In the genomic region with DNA sequence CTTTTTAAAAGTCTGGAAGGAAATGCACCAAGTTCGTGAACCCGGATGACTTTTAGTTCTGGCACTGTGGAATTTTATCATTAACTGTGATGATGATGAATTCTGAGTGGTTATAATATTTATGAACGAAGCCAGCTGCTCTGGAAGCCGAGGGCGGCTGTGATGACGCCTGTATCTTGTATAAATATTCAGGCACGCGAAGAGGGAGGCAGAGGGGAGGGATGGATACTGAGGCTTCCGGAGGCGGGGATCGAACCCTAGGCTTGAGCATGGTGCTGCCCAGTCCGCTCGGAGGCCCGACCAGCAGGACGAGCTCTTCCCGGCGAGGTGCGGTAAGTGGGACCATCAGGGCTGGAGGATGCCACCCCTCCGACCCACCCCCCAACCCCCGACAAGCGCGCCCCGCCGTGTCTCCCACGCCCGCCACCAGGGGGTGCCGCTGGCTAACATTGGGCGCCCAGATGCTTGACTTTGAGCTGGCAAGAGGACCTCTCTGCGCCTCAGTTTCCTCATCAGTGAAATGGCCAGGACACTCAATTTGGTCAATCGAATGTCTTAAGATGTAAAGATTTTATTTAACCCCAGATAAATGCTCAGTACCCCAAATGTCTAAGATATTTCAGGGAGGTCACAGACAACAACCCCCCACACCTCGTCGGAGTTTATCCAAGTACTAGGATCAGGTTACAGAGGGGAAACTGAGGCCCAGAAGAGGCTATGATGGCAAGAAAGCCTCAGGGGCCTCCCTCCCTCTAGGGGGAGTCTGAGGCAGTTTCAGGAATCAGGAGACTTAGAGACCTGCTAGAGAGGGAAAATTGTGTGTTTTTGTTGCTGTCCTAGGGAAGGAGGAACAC, we compare ENCODE assay signal across 1 cellular context.
TF ChIP-seq lines count a peak whose summit lies in the region.

No MANE protein-coding gene starts in this region.

TF ChIP-seq in K562, 482 proteins besides CTCF, POLR2A, EP300 and RAD21 (continues in another document):
- TF ChIP-seq ZFP36 (IDR thresholded peaks at IDR 0.05; ENCODE audit: low read depth, low read length, partially characterized antibody): no peak
- no peak for TF ChIP-seq ZKSCAN8 (CRISPR knock-in tag; IDR thresholded peaks at IDR 0.05)
- no peak for TF ChIP-seq ZNF717 (CRISPR knock-in tag; IDR thresholded peaks at IDR 0.05)
- TF ChIP-seq, protein P1, sequence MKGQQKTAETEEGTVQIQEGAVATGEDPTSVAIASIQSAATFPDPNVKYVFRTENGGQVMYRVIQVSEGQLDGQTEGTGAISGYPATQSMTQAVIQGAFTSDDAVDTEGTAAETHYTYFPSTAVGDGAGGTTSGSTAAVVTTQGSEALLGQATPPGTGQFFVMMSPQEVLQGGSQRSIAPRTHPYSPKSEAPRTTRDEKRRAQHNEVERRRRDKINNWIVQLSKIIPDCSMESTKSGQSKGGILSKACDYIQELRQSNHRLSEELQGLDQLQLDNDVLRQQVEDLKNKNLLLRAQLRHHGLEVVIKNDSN (CRISPR knock-in tag; IDR thresholded peaks at IDR 0.05): no peak
- 0 out of 2 replicates have a peak, but pooled peaks have one; percentile 76 for TF ChIP-seq ADNP (tag; IDR thresholded peaks at IDR 0.05)
- no peak for TF ChIP-seq ZNF143 (CRISPR knock-in tag; IDR thresholded peaks at IDR 0.05)
- TF ChIP-seq TCF7 (IDR thresholded peaks at IDR 0.05; ENCODE audit: borderline replicate concordance): no peak
- TF ChIP-seq DMBX1 (CRISPR knock-in tag; IDR thresholded peaks at IDR 0.05; ENCODE audit: borderline replicate concordance): no peak
- TF ChIP-seq, protein P2, sequence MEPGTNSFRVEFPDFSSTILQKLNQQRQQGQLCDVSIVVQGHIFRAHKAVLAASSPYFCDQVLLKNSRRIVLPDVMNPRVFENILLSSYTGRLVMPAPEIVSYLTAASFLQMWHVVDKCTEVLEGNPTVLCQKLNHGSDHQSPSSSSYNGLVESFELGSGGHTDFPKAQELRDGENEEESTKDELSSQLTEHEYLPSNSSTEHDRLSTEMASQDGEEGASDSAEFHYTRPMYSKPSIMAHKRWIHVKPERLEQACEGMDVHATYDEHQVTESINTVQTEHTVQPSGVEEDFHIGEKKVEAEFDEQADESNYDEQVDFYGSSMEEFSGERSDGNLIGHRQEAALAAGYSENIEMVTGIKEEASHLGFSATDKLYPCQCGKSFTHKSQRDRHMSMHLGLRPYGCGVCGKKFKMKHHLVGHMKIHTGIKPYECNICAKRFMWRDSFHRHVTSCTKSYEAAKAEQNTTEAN (CRISPR knock-in tag; IDR thresholded peaks at IDR 0.05): no peak
- no peak for TF ChIP-seq BRD9 (IDR thresholded peaks at IDR 0.05; ENCODE audit: low read depth, partially characterized antibody)
- no peak for TF ChIP-seq ESRRB (CRISPR knock-in tag; IDR thresholded peaks at IDR 0.05; ENCODE audit: borderline replicate concordance)
- TF ChIP-seq MAFK (IDR thresholded peaks at IDR 0.05; ENCODE audit: low read length): no peak
- no peak for TF ChIP-seq TAF7 (tag; IDR thresholded peaks at IDR 0.05)
- TF ChIP-seq ZNF551 (CRISPR knock-in tag; IDR thresholded peaks at IDR 0.05): no peak
- no peak for TF ChIP-seq NCOA6 (IDR thresholded peaks at IDR 0.05)
- no peak for TF ChIP-seq GABPB2 (CRISPR knock-in tag; conservative IDR thresholded peaks at IDR 0.05)
- no peak for TF ChIP-seq TEAD2 (tag; IDR thresholded peaks at IDR 0.05)
- TF ChIP-seq, protein P3, sequence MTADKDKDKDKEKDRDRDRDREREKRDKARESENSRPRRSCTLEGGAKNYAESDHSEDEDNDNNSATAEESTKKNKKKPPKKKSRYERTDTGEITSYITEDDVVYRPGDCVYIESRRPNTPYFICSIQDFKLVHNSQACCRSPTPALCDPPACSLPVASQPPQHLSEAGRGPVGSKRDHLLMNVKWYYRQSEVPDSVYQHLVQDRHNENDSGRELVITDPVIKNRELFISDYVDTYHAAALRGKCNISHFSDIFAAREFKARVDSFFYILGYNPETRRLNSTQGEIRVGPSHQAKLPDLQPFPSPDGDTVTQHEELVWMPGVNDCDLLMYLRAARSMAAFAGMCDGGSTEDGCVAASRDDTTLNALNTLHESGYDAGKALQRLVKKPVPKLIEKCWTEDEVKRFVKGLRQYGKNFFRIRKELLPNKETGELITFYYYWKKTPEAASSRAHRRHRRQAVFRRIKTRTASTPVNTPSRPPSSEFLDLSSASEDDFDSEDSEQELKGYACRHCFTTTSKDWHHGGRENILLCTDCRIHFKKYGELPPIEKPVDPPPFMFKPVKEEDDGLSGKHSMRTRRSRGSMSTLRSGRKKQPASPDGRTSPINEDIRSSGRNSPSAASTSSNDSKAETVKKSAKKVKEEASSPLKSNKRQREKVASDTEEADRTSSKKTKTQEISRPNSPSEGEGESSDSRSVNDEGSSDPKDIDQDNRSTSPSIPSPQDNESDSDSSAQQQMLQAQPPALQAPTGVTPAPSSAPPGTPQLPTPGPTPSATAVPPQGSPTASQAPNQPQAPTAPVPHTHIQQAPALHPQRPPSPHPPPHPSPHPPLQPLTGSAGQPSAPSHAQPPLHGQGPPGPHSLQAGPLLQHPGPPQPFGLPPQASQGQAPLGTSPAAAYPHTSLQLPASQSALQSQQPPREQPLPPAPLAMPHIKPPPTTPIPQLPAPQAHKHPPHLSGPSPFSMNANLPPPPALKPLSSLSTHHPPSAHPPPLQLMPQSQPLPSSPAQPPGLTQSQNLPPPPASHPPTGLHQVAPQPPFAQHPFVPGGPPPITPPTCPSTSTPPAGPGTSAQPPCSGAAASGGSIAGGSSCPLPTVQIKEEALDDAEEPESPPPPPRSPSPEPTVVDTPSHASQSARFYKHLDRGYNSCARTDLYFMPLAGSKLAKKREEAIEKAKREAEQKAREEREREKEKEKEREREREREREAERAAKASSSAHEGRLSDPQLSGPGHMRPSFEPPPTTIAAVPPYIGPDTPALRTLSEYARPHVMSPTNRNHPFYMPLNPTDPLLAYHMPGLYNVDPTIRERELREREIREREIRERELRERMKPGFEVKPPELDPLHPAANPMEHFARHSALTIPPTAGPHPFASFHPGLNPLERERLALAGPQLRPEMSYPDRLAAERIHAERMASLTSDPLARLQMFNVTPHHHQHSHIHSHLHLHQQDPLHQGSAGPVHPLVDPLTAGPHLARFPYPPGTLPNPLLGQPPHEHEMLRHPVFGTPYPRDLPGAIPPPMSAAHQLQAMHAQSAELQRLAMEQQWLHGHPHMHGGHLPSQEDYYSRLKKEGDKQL (CRISPR knock-in tag; IDR thresholded peaks at IDR 0.05; ENCODE audit: borderline replicate concordance): no peak
- TF ChIP-seq, protein P4, sequence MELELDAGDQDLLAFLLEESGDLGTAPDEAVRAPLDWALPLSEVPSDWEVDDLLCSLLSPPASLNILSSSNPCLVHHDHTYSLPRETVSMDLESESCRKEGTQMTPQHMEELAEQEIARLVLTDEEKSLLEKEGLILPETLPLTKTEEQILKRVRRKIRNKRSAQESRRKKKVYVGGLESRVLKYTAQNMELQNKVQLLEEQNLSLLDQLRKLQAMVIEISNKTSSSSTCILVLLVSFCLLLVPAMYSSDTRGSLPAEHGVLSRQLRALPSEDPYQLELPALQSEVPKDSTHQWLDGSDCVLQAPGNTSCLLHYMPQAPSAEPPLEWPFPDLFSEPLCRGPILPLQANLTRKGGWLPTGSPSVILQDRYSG (tag; conservative IDR thresholded peaks at IDR 0.05; ENCODE audit: low read depth): no peak
- no peak for TF ChIP-seq ZNF79 (CRISPR knock-in tag; IDR thresholded peaks at IDR 0.05; ENCODE audit: low read depth)
- no peak for TF ChIP-seq KLF6 (CRISPR knock-in tag; IDR thresholded peaks at IDR 0.05; ENCODE audit: borderline replicate concordance)
- no peak for TF ChIP-seq MYBL2 (IDR thresholded peaks at IDR 0.05; ENCODE audit: low read depth)
- no peak for TF ChIP-seq MYBL2 (CRISPR knock-in tag; IDR thresholded peaks at IDR 0.05; ENCODE audit: borderline replicate concordance)
- TF ChIP-seq BMI1 (IDR thresholded peaks at IDR 0.05; ENCODE audit: low read length): no peak
- TF ChIP-seq ZBTB7A (IDR thresholded peaks at IDR 0.05; ENCODE audit: borderline replicate concordance, control insufficient read depth, low read depth, low read length): peak; percentile 84; the same call in 1 of the 2 replicates
- no peak for TF ChIP-seq CCNT2 (IDR thresholded peaks at IDR 0.05; ENCODE audit: borderline replicate concordance, extremely low read depth, insufficient read length, low read depth, low read length)
- TF ChIP-seq, protein P5, sequence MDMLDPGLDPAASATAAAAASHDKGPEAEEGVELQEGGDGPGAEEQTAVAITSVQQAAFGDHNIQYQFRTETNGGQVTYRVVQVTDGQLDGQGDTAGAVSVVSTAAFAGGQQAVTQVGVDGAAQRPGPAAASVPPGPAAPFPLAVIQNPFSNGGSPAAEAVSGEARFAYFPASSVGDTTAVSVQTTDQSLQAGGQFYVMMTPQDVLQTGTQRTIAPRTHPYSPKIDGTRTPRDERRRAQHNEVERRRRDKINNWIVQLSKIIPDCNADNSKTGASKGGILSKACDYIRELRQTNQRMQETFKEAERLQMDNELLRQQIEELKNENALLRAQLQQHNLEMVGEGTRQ (CRISPR knock-in tag; IDR thresholded peaks at IDR 0.05): no peak
- TF ChIP-seq, protein P6, sequence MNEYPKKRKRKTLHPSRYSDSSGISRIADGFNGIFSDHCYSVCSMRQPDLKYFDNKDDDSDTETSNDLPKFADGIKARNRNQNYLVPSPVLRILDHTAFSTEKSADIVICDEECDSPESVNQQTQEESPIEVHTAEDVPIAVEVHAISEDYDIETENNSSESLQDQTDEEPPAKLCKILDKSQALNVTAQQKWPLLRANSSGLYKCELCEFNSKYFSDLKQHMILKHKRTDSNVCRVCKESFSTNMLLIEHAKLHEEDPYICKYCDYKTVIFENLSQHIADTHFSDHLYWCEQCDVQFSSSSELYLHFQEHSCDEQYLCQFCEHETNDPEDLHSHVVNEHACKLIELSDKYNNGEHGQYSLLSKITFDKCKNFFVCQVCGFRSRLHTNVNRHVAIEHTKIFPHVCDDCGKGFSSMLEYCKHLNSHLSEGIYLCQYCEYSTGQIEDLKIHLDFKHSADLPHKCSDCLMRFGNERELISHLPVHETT (CRISPR knock-in tag; conservative IDR thresholded peaks at IDR 0.05 in 1 of 2, IDR thresholded peaks at IDR 0.05 in 1 of 2): no peak
- no peak for TF ChIP-seq LCOR (CRISPR knock-in tag; IDR thresholded peaks at IDR 0.05)
- TF ChIP-seq KDM1A (IDR thresholded peaks at IDR 0.05): peak in 1 of 2 experiments; percentile 57; a peak in 1 of 4 replicates
- TF ChIP-seq, protein P7, sequence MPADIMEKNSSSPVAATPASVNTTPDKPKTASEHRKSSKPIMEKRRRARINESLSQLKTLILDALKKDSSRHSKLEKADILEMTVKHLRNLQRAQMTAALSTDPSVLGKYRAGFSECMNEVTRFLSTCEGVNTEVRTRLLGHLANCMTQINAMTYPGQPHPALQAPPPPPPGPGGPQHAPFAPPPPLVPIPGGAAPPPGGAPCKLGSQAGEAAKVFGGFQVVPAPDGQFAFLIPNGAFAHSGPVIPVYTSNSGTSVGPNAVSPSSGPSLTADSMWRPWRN (IDR thresholded peaks at IDR 0.05; ENCODE audit: low read depth): no peak
- 0 out of 2 replicates have a peak, but pooled peaks have one; percentile 18 for TF ChIP-seq RB1 (IDR thresholded peaks at IDR 0.05; ENCODE audit: low read depth)
- TF ChIP-seq RBM22 (IDR thresholded peaks at IDR 0.05; ENCODE audit: low read depth, low read length, poor library complexity, severe bottlenecking): no peak
- no peak for TF ChIP-seq NBN (IDR thresholded peaks at IDR 0.05; ENCODE audit: low read depth)
- TF ChIP-seq FOXJ2 (tag; IDR thresholded peaks at IDR 0.05): no peak
- no peak for TF ChIP-seq DIDO1 (tag; IDR thresholded peaks at IDR 0.05; ENCODE audit: low read depth)
- TF ChIP-seq RFX5 (IDR thresholded peaks at IDR 0.05; ENCODE audit: low read depth, low read length): no peak
- TF ChIP-seq ZSCAN29 (IDR thresholded peaks at IDR 0.05): no peak
- no peak for TF ChIP-seq RBM34 (IDR thresholded peaks at IDR 0.05; ENCODE audit: borderline replicate concordance, insufficient read depth, low read length)
- TF ChIP-seq, protein P8, sequence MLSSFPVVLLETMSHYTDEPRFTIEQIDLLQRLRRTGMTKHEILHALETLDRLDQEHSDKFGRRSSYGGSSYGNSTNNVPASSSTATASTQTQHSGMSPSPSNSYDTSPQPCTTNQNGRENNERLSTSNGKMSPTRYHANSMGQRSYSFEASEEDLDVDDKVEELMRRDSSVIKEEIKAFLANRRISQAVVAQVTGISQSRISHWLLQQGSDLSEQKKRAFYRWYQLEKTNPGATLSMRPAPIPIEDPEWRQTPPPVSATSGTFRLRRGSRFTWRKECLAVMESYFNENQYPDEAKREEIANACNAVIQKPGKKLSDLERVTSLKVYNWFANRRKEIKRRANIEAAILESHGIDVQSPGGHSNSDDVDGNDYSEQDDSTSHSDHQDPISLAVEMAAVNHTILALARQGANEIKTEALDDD (IDR thresholded peaks at IDR 0.05): no peak
- TF ChIP-seq, protein P9, sequence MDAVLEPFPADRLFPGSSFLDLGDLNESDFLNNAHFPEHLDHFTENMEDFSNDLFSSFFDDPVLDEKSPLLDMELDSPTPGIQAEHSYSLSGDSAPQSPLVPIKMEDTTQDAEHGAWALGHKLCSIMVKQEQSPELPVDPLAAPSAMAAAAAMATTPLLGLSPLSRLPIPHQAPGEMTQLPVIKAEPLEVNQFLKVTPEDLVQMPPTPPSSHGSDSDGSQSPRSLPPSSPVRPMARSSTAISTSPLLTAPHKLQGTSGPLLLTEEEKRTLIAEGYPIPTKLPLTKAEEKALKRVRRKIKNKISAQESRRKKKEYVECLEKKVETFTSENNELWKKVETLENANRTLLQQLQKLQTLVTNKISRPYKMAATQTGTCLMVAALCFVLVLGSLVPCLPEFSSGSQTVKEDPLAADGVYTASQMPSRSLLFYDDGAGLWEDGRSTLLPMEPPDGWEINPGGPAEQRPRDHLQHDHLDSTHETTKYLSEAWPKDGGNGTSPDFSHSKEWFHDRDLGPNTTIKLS (IDR thresholded peaks at IDR 0.05; ENCODE audit: borderline replicate concordance, low read depth): no peak
- no peak for TF ChIP-seq TFAM (CRISPR knock-in tag; conservative IDR thresholded peaks at IDR 0.05)
- TF ChIP-seq MTA1 (IDR thresholded peaks at IDR 0.05; ENCODE audit: borderline replicate concordance): no peak
- no peak for TF ChIP-seq ZNF311 (CRISPR knock-in tag; IDR thresholded peaks at IDR 0.05)
- no peak for TF ChIP-seq ZNF184 (CRISPR knock-in tag; IDR thresholded peaks at IDR 0.05)
- TF ChIP-seq SAFB2 (IDR thresholded peaks at IDR 0.05; ENCODE audit: borderline replicate concordance, low read depth, low read length, severe bottlenecking): no peak
- TF ChIP-seq STAG1 (CRISPR knock-in tag; IDR thresholded peaks at IDR 0.05; ENCODE audit: borderline replicate concordance): peak; percentile 64; the same call in 1 of the 2 replicates
- TF ChIP-seq YY1 (IDR thresholded peaks at IDR 0.05; ENCODE audit: borderline replicate concordance in 1 of 3, control insufficient read depth in 1 of 3, extremely low read depth in 1 of 3, insufficient read depth in 3 of 3, insufficient read length in 1 of 3, insufficient replicate concordance in 2 of 3, low read depth in 1 of 3, low read length in 2 of 3): no peak
- no peak for TF ChIP-seq JUNB (CRISPR knock-in tag; conservative IDR thresholded peaks at IDR 0.05)
- 0 out of 2 replicates have a peak, but pooled peaks have one; percentile 44 for TF ChIP-seq ZNF3 (CRISPR knock-in tag; IDR thresholded peaks at IDR 0.05)
- no peak for TF ChIP-seq SREBF2 (CRISPR knock-in tag; IDR thresholded peaks at IDR 0.05)
- TF ChIP-seq FOS (IDR thresholded peaks at IDR 0.05; ENCODE audit: extremely low read depth, insufficient read length): no peak
- no peak for TF ChIP-seq SMAD3 (CRISPR knock-in tag; conservative IDR thresholded peaks at IDR 0.05)
